In genomic region chr3:190519886-190520285, GRCh38 we compare ENCODE assay signal across 21 cellular contexts. TPM values are rescaled to one million over a fixed set of nuclear protein-coding genes. Genes with fewer than 3 reads are reported as not detected.
DNase-seq lines count a peak whose midpoint lies in the region; ATAC-seq and TF ChIP-seq lines count a peak whose summit lies in the region.
"Had no signal": no experiment of that assay in that cellular context is flagged by ENCODE, and none has a peak within 500 bp of the region (broad histone marks: within the 10 kb centered on the region; RNA-seq: fewer than 3 reads in every experiment).

No MANE protein-coding gene starts in this region.

- H3K4me1 ChIP-seq in A673 (ENCODE audit: insufficient read depth, low read length, poor library complexity, severe bottlenecking): peaks cover 75% of the 10 kb centered on the region
- H3K4me1 ChIP-seq in RWPE2 (ENCODE audit: insufficient read depth, poor library complexity, severe bottlenecking): peaks cover 53% of the 10 kb centered on the region
- H3K4me1 ChIP-seq in tibial nerve: peaks cover 0 to 13% (median 0%) of the 10 kb centered on the region in 4 donors
- H3K4me1 ChIP-seq: BLaER1 had no signal

- DNase-seq in A673 (ENCODE audit: low spot score): no peak
- peak; percentile 9 for DNase-seq in ELR (ENCODE audit: low read depth)
- DNase-seq in RWPE2 (ENCODE audit: low spot score): no peak
- peak; percentile 69 for DNase-seq in fibroblast of gingiva (ENCODE audit: low read depth)
- no peak for DNase-seq in NOMO-1 treated with dmso at 0.1 percent for 144 hours (lab: John Stamatoyannopoulos, UW; ENCODE audit: unreplicated experiment)
- DNase-seq in NK-92 (lab: John Stamatoyannopoulos, UW; ENCODE audit: unreplicated experiment): no peak
- no peak for DNase-seq in tibial nerve (ENCODE audit: low spot score in 2 of 2)
- no peak for DNase-seq in NCI-H2227 treated with DMSO at 0.1 percent for 48 hours (lab: John Stamatoyannopoulos, UW)
- DNase-seq: CD4-positive, alpha-beta T cell; COR-L47; DND-41; NCI-H1048; NCI-H1417 treated with DMSO at 0.1 percent for 48 hours; NCI-H187 treated with DMSO at 0.1 percent for 48 hours; NCI-H510A; NK-92 treated with Interleukin-12 subunit alpha and Interleukin-12 subunit beta, amount 100 ng/mL, for 24 hours; Peyer's patch; SW 1271 had no signal

- H3K4me3 ChIP-seq in A673 (ENCODE audit: low read depth, low read length, poor library complexity, severe bottlenecking) (peak overlapping the region; percentile 6), RWPE2 (ENCODE audit: severe bottlenecking) (no peak overlapping the region), tibial nerve (no peak overlapping the region)
- H3K4me3 ChIP-seq: BLaER1, Peyer's patch, SJSA1 had no signal

- CTCF ChIA-PET in A673 (lab: Charles Lee): no interaction called here

- H3K27ac ChIP-seq in A673 (ENCODE audit: low read depth, low read length, poor library complexity, severe bottlenecking): peak overlapping the region; percentile 85
- peak overlapping the region; percentile 36 for H3K27ac ChIP-seq in RWPE2 (ENCODE audit: poor library complexity, severe bottlenecking)
- H3K27ac ChIP-seq in tibial nerve: no peak overlapping the region
- H3K27ac ChIP-seq: BLaER1, Peyer's patch, SJSA1 had no signal

- BruUV-seq in A673 (replicated peaks; lab: Mats Ljungman, UMichigan): no TSS peak

- POLR2A ChIA-PET in A673 (lab: Charles Lee; ENCODE audit: low non-redundant PET): no interaction called here

- no peak for TF ChIP-seq POLR2A in tibial nerve (IDR thresholded peaks at IDR 0.05)

- H3K36me3 ChIP-seq in A673 (ENCODE audit: insufficient read depth, low read length, poor library complexity, severe bottlenecking): peaks cover 53% of the 10 kb centered on the region
- peaks cover 75% of the 10 kb centered on the region for H3K36me3 ChIP-seq in RWPE2 (ENCODE audit: low read depth)
- no peaks in the 10 kb centered on the region for H3K36me3 ChIP-seq in tibial nerve
- H3K36me3 ChIP-seq: BLaER1, Peyer's patch had no signal

- peak; percentile 43 for ATAC-seq in RWPE2 (ENCODE audit: low read depth)
- ATAC-seq: Right ventricle myocardium inferior had no signal

- intact Hi-C loops in A673 (cut with micrococcal nuclease; ENCODE audit: unreplicated experiment): loop anchor here (5.0 to 10.0 kb wide), 2 partner anchors 77 to 555 kb away; no protein-coding TSS in a partner anchor

- H3K9me3 ChIP-seq in A673 (ENCODE audit: low read depth, low read length, poor library complexity, severe bottlenecking): no peaks in the 10 kb centered on the region
- no peaks in the 10 kb centered on the region for H3K9me3 ChIP-seq in RWPE2 (ENCODE audit: severe bottlenecking)
- no peaks in the 10 kb centered on the region for H3K9me3 ChIP-seq in tibial nerve
- H3K9me3 ChIP-seq: BLaER1, Peyer's patch, SJSA1 had no signal

- no peak for TF ChIP-seq EP300 in tibial nerve (IDR thresholded peaks at IDR 0.05)

- no peaks in the 10 kb centered on the region for H3K27me3 ChIP-seq in A673 (replicated peaks; ENCODE audit: insufficient read depth, low read depth, low read length, poor library complexity)
- no peaks in the 10 kb centered on the region for H3K27me3 ChIP-seq in RWPE2 (ENCODE audit: insufficient read depth, poor library complexity, severe bottlenecking)
- no peaks in the 10 kb centered on the region for H3K27me3 ChIP-seq in tibial nerve
- H3K27me3 ChIP-seq: BLaER1, Peyer's patch, SJSA1 had no signal

- WGBS in tibial nerve, 2 donors: 87 to 98% methylated on average over 1 of the region's 1 CpG

- TF ChIP-seq CTCF in A673 (conservative IDR thresholded peaks at IDR 0.05; ENCODE audit: low read depth, low read length) (no peak), RWPE2 (IDR thresholded peaks at IDR 0.05; ENCODE audit: poor library complexity, severe bottlenecking) (no peak), tibial nerve (IDR thresholded peaks at IDR 0.05) (no peak)

RNA-seq across cellular contexts. Expression of gene IL1RAP, which starts 6.0 kb away (rescaled TPM):
- total RNA-seq in A673 (2021) (207 and 233 TPM in 2 replicates), tibial nerve (10 to 100 TPM in 2 of 4 donors, 1 to 10 TPM in 2; 7.2 to 24.5 (median 11.8) TPM)

Comparison
In these comparisons a context has a peak if more than half of its experiments do, and no peak if none do; other contexts are left out.
1. DNase-seq: peak in ELR (single experiment) and fibroblast of gingiva (single experiment); none in A673 (single experiment), RWPE2 (single experiment), NOMO-1 treated with dmso at 0.1 percent for 144 hours (single experiment), NK-92 (single experiment), tibial nerve (0 of 2) and NCI-H2227 treated with DMSO at 0.1 percent for 48 hours (single experiment).
2. H3K27ac ChIP-seq: peak in A673 (single experiment) and RWPE2 (single experiment); none in tibial nerve (0 of 4).